Comparison of ENCODE assay signal across 8 cellular contexts in the genomic region with DNA sequence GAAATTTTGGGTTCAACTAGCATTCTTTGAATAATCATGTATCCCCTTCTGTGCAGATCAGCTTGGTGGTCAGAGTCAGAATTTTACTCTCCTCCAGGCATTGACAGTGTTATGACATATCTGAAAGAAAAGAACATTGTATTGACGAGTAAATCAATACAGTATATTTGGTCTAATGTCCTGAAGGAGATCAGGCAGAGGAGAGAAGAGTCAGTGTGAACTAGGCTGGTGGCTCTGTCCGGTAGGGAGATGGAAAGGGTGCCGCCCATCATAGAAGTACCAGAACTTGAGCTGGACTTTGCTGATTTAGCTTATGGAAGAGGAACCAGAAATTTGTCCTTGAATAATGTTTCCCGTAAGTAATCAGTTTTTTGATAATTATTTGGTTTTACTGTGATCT. TPM values are rescaled to one million over a fixed set of nuclear protein-coding genes. Genes with fewer than 3 reads are reported as not detected.
A peak's percentile ranks its signal among the peaks of the same experiment; 100 is the strongest.
DNase-seq lines count a peak whose midpoint lies in the region; ATAC-seq and TF ChIP-seq lines count a peak whose summit lies in the region.

TSS of gene CALHM6 (plus strand) at position 301 of the 400 bp plus-strand sequence. CDS start 555 bp downstream, outside the sequence.

- WGBS in right lobe of liver (ENCODE audit: insufficient coverage, low coverage, low lambda C conversion rate, missing lambda C conversion rate), result 61% methylated on average over 4 of the region's 4 CpGs

- POLR2A ChIA-PET in activated CD4-positive, alpha-beta T cell treated with anti-CD3 and anti-CD28 coated beads, Interleukin-2, amount 10 ng/mL, durations not matched to agents 7 days and 5 days (lab: Charles Lee), result no interaction called here

- H3K4me3 Mint-ChIP-seq in activated CD4-positive, alpha-beta T cell treated with anti-CD3 and anti-CD28 coated beads, Interleukin-2, amount 10 ng/mL, durations not matched to agents 7 days and 5 days, result peak within 1 kb of the TSS; percentile 68

- ATAC-seq in right lobe of liver, result peak; percentile 8 to 43 (median 30)

- intact Hi-C loops in right lobe of liver (cut with DNase I), result no loop called here

- peak within 1 kb of the TSS in 1 of 5 donors; percentile 55 for H3K9ac ChIP-seq in subcutaneous abdominal adipose tissue (ENCODE audit: low read length in 5 of 5)

- no peaks in the 10 kb centered on the region for H3K36me3 ChIP-seq in right lobe of liver
- no peaks in the 10 kb centered on the region for H3K36me3 ChIP-seq in subcutaneous abdominal adipose tissue (ENCODE audit: control insufficient read depth in 5 of 5, insufficient read depth in 5 of 5, low read length in 5 of 5)

- peaks cover 21% of the 10 kb centered on the region for H3K27me3 Mint-ChIP-seq in activated CD4-positive, alpha-beta T cell treated with anti-CD3 and anti-CD28 coated beads, Interleukin-2, amount 10 ng/mL, durations not matched to agents 7 days and 5 days

- H3K4me1 ChIP-seq in right lobe of liver (peaks cover 0 to 8% (median 2%) of the 10 kb centered on the region in 4 donors), subcutaneous abdominal adipose tissue (ENCODE audit: control insufficient read depth in 5 of 5, insufficient read depth in 5 of 5, low read length in 5 of 5) (peaks cover 0 to 25% (median 17%) of the 10 kb centered on the region in 5 donors)

- peaks cover 65% of the 10 kb centered on the region for H3K4me1 Mint-ChIP-seq in activated CD4-positive, alpha-beta T cell treated with anti-CD3 and anti-CD28 coated beads, Interleukin-2, amount 10 ng/mL, durations not matched to agents 7 days and 5 days

- H3K9me3 Mint-ChIP-seq in activated CD4-positive, alpha-beta T cell treated with anti-CD3 and anti-CD28 coated beads, Interleukin-2, amount 10 ng/mL, durations not matched to agents 7 days and 5 days, result no peaks in the 10 kb centered on the region

- no peak for DNase-seq in activated CD4-positive, alpha-beta T cell treated with anti-CD3 and anti-CD28 coated beads, Interleukin-2, amount 10 ng/mL, durations not matched to agents 7 days and 5 days
- no peak for DNase-seq in activated CD4-positive, alpha-beta T cell treated with anti-CD3 and anti-CD28 coated beads for 4 hours
- DNase-seq in astrocyte of the cerebellum (ENCODE audit: low read depth), result no peak
- DNase-seq in right lobe of liver, result no peak
- DNase-seq in stimulated activated CD8-positive, alpha-beta memory T cell treated with anti-CD3 and anti-CD28 coated beads, Interleukin-4, amount 100 ng/mL, for 48 hours, result no peak
- DNase-seq in SK-N-DZ (ENCODE audit: low spot score), result no peak
- no peak for DNase-seq in middle frontal gyrus (ENCODE audit: extremely low spot score, low spot score)

- no peak for TF ChIP-seq CTCF in astrocyte of the cerebellum (IDR thresholded peaks at IDR 0.05; ENCODE audit: low read depth, low read length, missing control alignments)
- no peak for TF ChIP-seq CTCF in right lobe of liver (IDR thresholded peaks at IDR 0.05)

- TF ChIP-seq POLR2A in right lobe of liver (IDR thresholded peaks at IDR 0.05), result no peak

- peaks cover 12% of the 10 kb centered on the region for H3K36me3 Mint-ChIP-seq in activated CD4-positive, alpha-beta T cell treated with anti-CD3 and anti-CD28 coated beads, Interleukin-2, amount 10 ng/mL, durations not matched to agents 7 days and 5 days (ENCODE audit: low read depth)

- H3K27ac ChIP-seq in right lobe of liver (peak within 1 kb of the TSS; percentile 54 to 57 (median 54)), subcutaneous abdominal adipose tissue (ENCODE audit: low read depth, low read length) (no peak within 1 kb of the TSS)

- peak within 1 kb of the TSS; percentile 87 for H3K27ac Mint-ChIP-seq in activated CD4-positive, alpha-beta T cell treated with anti-CD3 and anti-CD28 coated beads, Interleukin-2, amount 10 ng/mL, durations not matched to agents 7 days and 5 days

- H3K27me3 ChIP-seq in right lobe of liver, result no peaks in the 10 kb centered on the region
- no peaks in the 10 kb centered on the region for H3K27me3 ChIP-seq in subcutaneous abdominal adipose tissue (ENCODE audit: control insufficient read depth in 5 of 5, insufficient read depth in 4 of 5, low read length in 5 of 5)

- CTCF ChIA-PET in activated CD4-positive, alpha-beta T cell treated with anti-CD3 and anti-CD28 coated beads, Interleukin-2, amount 10 ng/mL, durations not matched to agents 7 days and 5 days (lab: Charles Lee), result interaction anchor here (1.1 kb wide), 1 partner anchor 11 kb away, joined by 3 read pairs; no protein-coding TSS in a partner anchor

- H3K4me3 ChIP-seq in astrocyte of the cerebellum (ENCODE audit: low read depth, low read length), result peak within 1 kb of the TSS; percentile 36
- peak within 1 kb of the TSS; percentile 43 to 51 (median 43) for H3K4me3 ChIP-seq in right lobe of liver
- peak within 1 kb of the TSS; percentile 32 to 81 (median 71) for H3K4me3 ChIP-seq in subcutaneous abdominal adipose tissue (ENCODE audit: low read depth in 1 of 5, low read length in 5 of 5)

- in situ Hi-C loops in astrocyte of the cerebellum (cut with HindIII; ENCODE audit: low sequenced_read_pairs), result no loop called here

- no peaks in the 10 kb centered on the region for H3K9me3 ChIP-seq in right lobe of liver
- H3K9me3 ChIP-seq in subcutaneous abdominal adipose tissue (ENCODE audit: control insufficient read depth in 5 of 5, low read length in 5 of 5), result no peaks in the 10 kb centered on the region

RNA-seq across cellular contexts. Expression of gene CALHM6, which starts in this region (rescaled TPM):
- 10 to 100 TPM in 1 of 2 experiments, 1 to 10 TPM in 1; 7.7 to 10.3 TPM for total RNA-seq in activated CD4-positive, alpha-beta T cell treated with anti-CD3 and anti-CD28 coated beads, Interleukin-2, amount 10 ng/mL, durations not matched to agents 7 days and 5 days
- 1 to 10 TPM; 1.4 to 7.8 (median 3.5) TPM for total RNA-seq in right lobe of liver
- 0.43 and 0.48 TPM in 2 replicates for polyA plus RNA-seq in SK-N-DZ (2014; cell fraction: cytosol; rRNA removed)
- 0.72 and 2.9 TPM in 2 replicates for polyA plus RNA-seq in SK-N-DZ (2014; cell fraction: nucleus; rRNA removed)
